In genomic region chr19:56132316-56132822, GRCh38 we compare ENCODE assay signal across 15 cellular contexts. TPM values are rescaled to one million over a fixed set of nuclear protein-coding genes. Genes with fewer than 3 reads are reported as not detected.
DNase-seq lines count a peak whose midpoint lies in the region; TF ChIP-seq lines count a peak whose summit lies in the region.
"Had no signal": no experiment of that assay in that cellular context is flagged by ENCODE, and none has a peak within 500 bp of the region (broad histone marks: within the 10 kb centered on the region; RNA-seq: fewer than 3 reads in every experiment).

No MANE protein-coding gene starts in this region.

- DNase-seq in NCI-H82 (lab: John Stamatoyannopoulos, UW) = peak; percentile 17
- DNase-seq in NCI-H82 treated with DMSO at 0.1 percent for 48 hours (lab: John Stamatoyannopoulos, UW; ENCODE audit: unreplicated experiment) = no peak
- DNase-seq in fibroblast of mammary gland (ENCODE audit: low read depth) = peak; percentile 54
- no peak for DNase-seq in type B pancreatic cell (ENCODE audit: extremely low spot score, unreplicated experiment)
- no peak for DNase-seq in SIG-M5 (lab: John Stamatoyannopoulos, UW)
- DNase-seq in AG08396 (ENCODE audit: low spot score) = no peak
- DNase-seq in cerebellum (ENCODE audit: low spot score) = no peak
- DNase-seq: GDM1; NCI-H1436; OCI-M1; stimulated activated CD4-positive, alpha-beta T cell treated with anti-CD3 and anti-CD28 coated beads, Interleukin-15, amount 100 ng/mL, for 24 hours had no signal

- H3K4me1 Mint-ChIP-seq in nephron = peaks cover 26% of the 10 kb centered on the region
- H3K4me1 Mint-ChIP-seq in type B pancreatic cell (ENCODE audit: unreplicated experiment) = peaks cover 18% of the 10 kb centered on the region
- H3K4me1 Mint-ChIP-seq: activated naive CD4-positive, alpha-beta T cell treated with anti-CD3 and anti-CD28 coated beads, Interleukin-2, amount 50 U/mL, for 24 hours had no signal

- H3K27me3 Mint-ChIP-seq in nephron (ENCODE audit: low read depth) (peaks cover 4% of the 10 kb centered on the region), type B pancreatic cell (no peaks in the 10 kb centered on the region)
- H3K27me3 Mint-ChIP-seq: activated naive CD4-positive, alpha-beta T cell treated with anti-CD3 and anti-CD28 coated beads, Interleukin-2, amount 50 U/mL, for 24 hours had no signal

- no peak overlapping the region for H3K4me3 ChIP-seq in fibroblast of mammary gland (ENCODE audit: control insufficient read depth, low read depth, low read length)

- H3K4me3 Mint-ChIP-seq in nephron = peak overlapping the region; percentile 23 to 64 (median 56)
- peak overlapping the region; percentile 10 for H3K4me3 Mint-ChIP-seq in type B pancreatic cell
- H3K4me3 Mint-ChIP-seq: activated naive CD4-positive, alpha-beta T cell treated with anti-CD3 and anti-CD28 coated beads, Interleukin-2, amount 50 U/mL, for 24 hours had no signal

- TF ChIP-seq CTCF in fibroblast of mammary gland (conservative IDR thresholded peaks at IDR 0.05; ENCODE audit: control insufficient read depth, insufficient read depth, low read depth, low read length) (no peak), nephron (IDR thresholded peaks at IDR 0.05; ENCODE audit: unreplicated experiment in 3 of 3) (no peak), type B pancreatic cell (conservative IDR thresholded peaks at IDR 0.05) (no peak)

- H3K27ac Mint-ChIP-seq in nephron = peak overlapping the region; percentile 98 to 99 (median 99)
- H3K27ac Mint-ChIP-seq in type B pancreatic cell = peak overlapping the region; percentile 75
- H3K27ac Mint-ChIP-seq: activated naive CD4-positive, alpha-beta T cell treated with anti-CD3 and anti-CD28 coated beads, Interleukin-2, amount 50 U/mL, for 24 hours had no signal

- H3K9me3 Mint-ChIP-seq in nephron (no peaks in the 10 kb centered on the region), type B pancreatic cell (no peaks in the 10 kb centered on the region)
- H3K9me3 Mint-ChIP-seq: activated naive CD4-positive, alpha-beta T cell treated with anti-CD3 and anti-CD28 coated beads, Interleukin-2, amount 50 U/mL, for 24 hours had no signal

- no peaks in the 10 kb centered on the region for H3K36me3 Mint-ChIP-seq in nephron (ENCODE audit: low read depth)
- no peaks in the 10 kb centered on the region for H3K36me3 Mint-ChIP-seq in type B pancreatic cell

RNA-seq across cellular contexts. Expression of gene ZNF444, which starts 8.7 kb away (rescaled TPM):
- total RNA-seq in type B pancreatic cell (ENCODE audit: low replicate concordance) = 37.4 and 40.7 TPM in 2 replicates
- total RNA-seq in cerebellum = 10.0 TPM

RNA-seq across cellular contexts. Expression of gene ZNF787, which starts 11.3 kb away (rescaled TPM):
- total RNA-seq in type B pancreatic cell (ENCODE audit: low replicate concordance) = 30.2 and 34.0 TPM in 2 replicates
- 13.6 TPM for total RNA-seq in cerebellum

RNA-seq across cellular contexts. Expression of gene GALP, which starts 43.4 kb away (rescaled TPM):
- total RNA-seq in type B pancreatic cell (ENCODE audit: low replicate concordance) (not detected in 2 replicates), cerebellum (not detected)
- total RNA-seq: lower leg skin, subcutaneous adipose tissue had no signal

Comparison
In these comparisons a context has a peak if more than half of its experiments do, and no peak if none do; other contexts are left out.
1. DNase-seq: peak in NCI-H82 (single experiment) and fibroblast of mammary gland (single experiment); none in NCI-H82 treated with DMSO at 0.1 percent for 48 hours (single experiment), type B pancreatic cell (single experiment), SIG-M5 (single experiment), AG08396 (single experiment) and cerebellum (single experiment).